ENCODE assay signal across 8 cellular contexts in the genomic region with DNA sequence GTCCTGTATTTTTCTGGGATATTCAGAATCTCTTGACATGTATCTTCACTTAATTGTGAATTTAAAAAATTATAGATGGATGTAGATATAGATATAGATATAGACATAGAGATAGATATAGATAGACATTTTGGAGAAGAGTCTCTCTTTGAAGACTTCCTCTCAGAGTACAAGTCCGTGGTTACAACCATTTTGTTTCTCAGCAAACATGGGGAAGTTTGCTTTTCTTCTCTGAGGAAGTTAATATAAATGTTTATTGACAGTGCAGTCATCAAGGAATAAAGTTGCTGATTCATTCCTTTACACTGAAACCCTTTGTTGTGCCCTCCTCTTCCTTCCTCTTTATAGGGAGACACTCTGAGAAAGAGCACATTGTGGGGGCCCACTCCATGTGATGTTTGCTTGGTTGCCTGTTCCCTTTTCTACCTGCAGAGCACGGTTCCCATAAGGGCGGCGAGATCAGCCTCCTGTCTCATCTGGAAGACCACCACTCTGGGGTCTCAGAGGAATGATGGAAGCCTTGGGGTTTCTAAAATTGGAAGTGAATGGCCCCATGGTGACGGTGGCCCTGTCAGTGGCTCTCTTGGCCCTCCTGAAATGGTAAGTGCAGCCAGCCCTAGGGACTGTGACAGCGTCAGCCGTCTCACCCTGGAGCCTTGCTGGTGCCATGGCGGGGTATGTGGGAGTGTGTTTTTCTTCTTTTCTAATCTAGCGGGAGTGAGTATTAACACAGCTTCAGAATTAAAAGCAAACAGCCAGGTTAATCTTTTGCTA. TPM values are rescaled to one million over a fixed set of nuclear protein-coding genes. Genes with fewer than 3 reads are reported as not detected.
DNase-seq lines count a peak whose midpoint lies in the region; ATAC-seq, FAIRE-seq and TF ChIP-seq lines count a peak whose summit lies in the region.

A gene (plus strand): TSS at position 385 of the 774 bp plus-strand sequence. CDS start 127 bp downstream, at position 512.

- no peaks in the 10 kb centered on the region for H3K36me3 ChIP-seq in CD4-positive, alpha-beta memory T cell (ENCODE audit: insufficient read depth, low read length)
- no peaks in the 10 kb centered on the region for H3K36me3 ChIP-seq in endothelial cell of umbilical vein (ENCODE audit: control insufficient read depth in 2 of 2, extremely low read depth in 1 of 2, insufficient read depth in 2 of 2, low read length in 2 of 2)
- H3K36me3 ChIP-seq in brain microvascular endothelial cell (replicated peaks) = no peaks in the 10 kb centered on the region

- H2AFZ ChIP-seq in endothelial cell of umbilical vein (ENCODE audit: low read depth, low read length) = peak within 1 kb of the TSS; percentile 80

- H3K4me3 ChIP-seq in CD4-positive, alpha-beta memory T cell (ENCODE audit: low read length in 2 of 2) = peak within 1 kb of the TSS; percentile 7 to 18
- H3K4me3 ChIP-seq in endothelial cell of umbilical vein (replicated peaks in 1 of 3; ENCODE audit: insufficient read depth in 1 of 3, low read depth in 1 of 3, low read length in 3 of 3) (no peak within 1 kb of the TSS), brain microvascular endothelial cell (ENCODE audit: low read depth, low read length) (no peak within 1 kb of the TSS)

- no peaks in the 10 kb centered on the region for H3K9me1 ChIP-seq in endothelial cell of umbilical vein (replicated peaks; ENCODE audit: control insufficient read depth, extremely low read depth, insufficient read depth, low read length)

- no TSS peak for BruUV-seq in endothelial cell of umbilical vein (replicated peaks; lab: Mats Ljungman, UMichigan)

- peak within 1 kb of the TSS; percentile 83 to 90 (median 87) for H3K4me3 Mint-ChIP-seq in CD4-positive, alpha-beta memory T cell

- peaks cover 2 to 3% of the 10 kb centered on the region in 2 donors for H3K27me3 Mint-ChIP-seq in CD4-positive, alpha-beta memory T cell

- H3K9me3 ChIP-seq in CD4-positive, alpha-beta memory T cell (ENCODE audit: control insufficient read depth in 1 of 2, low read length in 2 of 2) = no peaks in the 10 kb centered on the region
- H3K9me3 ChIP-seq in endothelial cell of umbilical vein (replicated peaks; ENCODE audit: control insufficient read depth, insufficient read depth, low read length) = no peaks in the 10 kb centered on the region

- peak within 1 kb of the TSS; percentile 36 for H3K27ac ChIP-seq in CD4-positive, alpha-beta memory T cell (ENCODE audit: low read depth, low read length)
- peak within 1 kb of the TSS; percentile 20 for H3K27ac ChIP-seq in endothelial cell of umbilical vein (ENCODE audit: insufficient read depth, low read depth, low read length)
- H3K27ac ChIP-seq in brain microvascular endothelial cell = no peak within 1 kb of the TSS

- FAIRE-seq in endothelial cell of umbilical vein (lab: Jason Lieb, UNC) = peak; percentile 55

- H3K4me2 ChIP-seq in endothelial cell of umbilical vein (ENCODE audit: insufficient read depth, low read length) = peak within 1 kb of the TSS; percentile 28

- peak in 4 of 5 donors; percentile 18 to 35 (median 28) for DNase-seq in CD4-positive, alpha-beta memory T cell
- peak; percentile 67 for DNase-seq in SIG-M5 (lab: John Stamatoyannopoulos, UW)
- DNase-seq in endothelial cell of umbilical vein (ENCODE audit: low read depth, low spot score) = peak; percentile 20
- DNase-seq in omental fat pad (ENCODE audit: low spot score) = no peak
- DNase-seq in brain microvascular endothelial cell = no peak
- no peak for DNase-seq in iPS-NIHi11 (ENCODE audit: low spot score)
- DNase-seq in NCI-H2029 (lab: John Stamatoyannopoulos, UW) = no peak

- TF ChIP-seq POLR2A in endothelial cell of umbilical vein (IDR thresholded peaks at IDR 0.05; ENCODE audit: low read depth, low read length) = no peak

- in situ Hi-C loops in brain microvascular endothelial cell (cut with HindIII; ENCODE audit: low pct_ligation_motif_present, low sequenced_read_pairs) = no loop called here

- no peaks in the 10 kb centered on the region for H3K27me3 ChIP-seq in CD4-positive, alpha-beta memory T cell (ENCODE audit: insufficient read depth, low read length)
- H3K27me3 ChIP-seq in endothelial cell of umbilical vein (ENCODE audit: control insufficient read depth in 2 of 2, insufficient read depth in 2 of 2, low read length in 2 of 2) (peaks cover 0 to 4% of the 10 kb centered on the region in 2 experiments), brain microvascular endothelial cell (replicated peaks) (no peaks in the 10 kb centered on the region)

- H3K9ac ChIP-seq in endothelial cell of umbilical vein (replicated peaks; ENCODE audit: extremely low read depth, insufficient read depth, low read length) = no peak within 1 kb of the TSS

- intact Hi-C loops in CD4-positive, alpha-beta memory T cell (cut with micrococcal nuclease) = loop anchor here (1.0 kb wide), 1 partner anchor 53 kb away; no protein-coding TSS in a partner anchor
- intact Hi-C loops in endothelial cell of umbilical vein (cut with micrococcal nuclease) = no loop called here

- CTCF ChIA-PET in CD4-positive, alpha-beta memory T cell (lab: Charles Lee; ENCODE audit: partially characterized antibody) = interaction anchor here (1.9 to 3.2 kb wide), 2 partner anchors 26 to 183 kb away, joined by 5 to 22 read pairs; no protein-coding TSS in a partner anchor
- CTCF ChIA-PET in endothelial cell of umbilical vein (lab: Charles Lee) = no interaction called here

- no peak for TF ChIP-seq CTCF in endothelial cell of umbilical vein (IDR thresholded peaks at IDR 0.05; ENCODE audit: extremely low read depth in 1 of 2, insufficient read depth in 1 of 2, low read depth in 1 of 2, low read length in 2 of 2)
- no peak for TF ChIP-seq CTCF in omental fat pad (IDR thresholded peaks at IDR 0.05)
- no peak for TF ChIP-seq CTCF in brain microvascular endothelial cell (IDR thresholded peaks at IDR 0.05; ENCODE audit: low read depth, low read length, missing control alignments)

- H3K36me3 Mint-ChIP-seq in CD4-positive, alpha-beta memory T cell = peaks cover 3 to 14% of the 10 kb centered on the region in 2 donors

- POLR2A ChIA-PET in CD4-positive, alpha-beta memory T cell (lab: Charles Lee; ENCODE audit: partially characterized antibody) = interaction anchor here (1.8 to 2.9 kb wide), 4 partner anchors 26 to 61 kb away, joined by 4 to 17 read pairs (median 13); a partner anchor contains a TSS
- POLR2A ChIA-PET in endothelial cell of umbilical vein (lab: Charles Lee) = no interaction called here

- no peaks in the 10 kb centered on the region for H3K79me2 ChIP-seq in endothelial cell of umbilical vein (ENCODE audit: control insufficient read depth, insufficient read depth, low read length)

- no peaks in the 10 kb centered on the region for H4K20me1 ChIP-seq in endothelial cell of umbilical vein (replicated peaks; ENCODE audit: control insufficient read depth, extremely low read depth, insufficient read depth, low read length)

- H3K4me1 Mint-ChIP-seq in CD4-positive, alpha-beta memory T cell = peaks cover 24 to 42% (median 31%) of the 10 kb centered on the region in 4 donors

- dilution Hi-C loops in endothelial cell of umbilical vein (cut with MboI; ENCODE audit: extremely low pct_ligation_motif_present, low sequenced_read_pairs) = no loop called here

- peaks cover 0 to 17% (median 13%) of the 10 kb centered on the region in 8 donors for H3K9me3 Mint-ChIP-seq in CD4-positive, alpha-beta memory T cell

- H3K27ac Mint-ChIP-seq in CD4-positive, alpha-beta memory T cell = peak within 1 kb of the TSS; percentile 84 to 97 (median 93)

- peaks cover 28% of the 10 kb centered on the region for H3K4me1 ChIP-seq in CD4-positive, alpha-beta memory T cell (ENCODE audit: insufficient read depth, low read length)
- H3K4me1 ChIP-seq in endothelial cell of umbilical vein (ENCODE audit: control insufficient read depth, extremely low read depth, insufficient read depth, low read length) = peaks cover 12% of the 10 kb centered on the region

- ATAC-seq in GM21786 (IDR thresholded peaks at IDR 0.05; ENCODE audit: unreplicated experiment) (peak; percentile 37), omental fat pad (ENCODE audit: low FRiP score) (no peak)

TF ChIP-seq in endothelial cell of umbilical vein, 7 proteins besides CTCF, POLR2A, EP300 and RAD21:
- TF ChIP-seq JUN (IDR thresholded peaks at IDR 0.05; ENCODE audit: borderline replicate concordance, insufficient read depth, insufficient read length, low read depth) = no peak
- TF ChIP-seq FOS (IDR thresholded peaks at IDR 0.05; ENCODE audit: borderline replicate concordance, insufficient read depth, low read length) = peak; percentile 34
TF ChIP-seq in endothelial cell of umbilical vein: peak in this region for 1.

RNA-seq across cellular contexts. Expression of the gene that starts here (rescaled TPM):
- 10 to 100 TPM; 16.6 to 18.0 TPM for total RNA-seq in CD4-positive, alpha-beta memory T cell
- polyA plus RNA-seq in CD4-positive, alpha-beta memory T cell = 10 to 100 TPM; 19.8 to 20.1 TPM
- total RNA-seq in endothelial cell of umbilical vein (2.3 and 4.3 TPM in 2 replicates), omental fat pad (10 to 100 TPM; 22.2 to 63.4 (median 48.6) TPM)
- 2.1 and 2.2 TPM in 2 replicates for polyA plus RNA-seq in endothelial cell of umbilical vein
- polyA plus RNA-seq in endothelial cell of umbilical vein (2011; cell fraction: cytosol; rRNA removed) = 1.9 and 3.3 TPM in 2 replicates
- polyA plus RNA-seq in endothelial cell of umbilical vein (2011; cell fraction: nucleus; rRNA removed) = 5.2 and 8.0 TPM in 2 replicates
- polyA plus RNA-seq in endothelial cell of umbilical vein (2012) = 3.3 and 4.4 TPM in 2 replicates
- polyA minus RNA-seq in endothelial cell of umbilical vein = 1.5 and 6.0 TPM in 2 replicates
- not detected for polyA minus RNA-seq in endothelial cell of umbilical vein (2011; cell fraction: cytosol; rRNA and poly(A)+ RNA removed)
- polyA minus RNA-seq in endothelial cell of umbilical vein (2011; cell fraction: nucleus; rRNA and poly(A)+ RNA removed) = 2.4 and 3.8 TPM in 2 replicates

Comparison
In these comparisons a context has a peak if more than half of its experiments do, and no peak if none do; other contexts are left out.
1. DNase-seq: peak in CD4-positive, alpha-beta memory T cell (4 of 5), SIG-M5 (single experiment) and endothelial cell of umbilical vein (single experiment); none in omental fat pad (single experiment), brain microvascular endothelial cell (single experiment), iPS-NIHi11 (single experiment) and NCI-H2029 (single experiment).
2. H3K4me3 ChIP-seq: peak in CD4-positive, alpha-beta memory T cell (2 of 2); none in endothelial cell of umbilical vein (0 of 3) and brain microvascular endothelial cell (single experiment).